19 cellular contexts compared by ENCODE assay signal in genomic region chr15:68413363-68414255, GRCh38. TPM values are rescaled to one million over a fixed set of nuclear protein-coding genes. Genes with fewer than 3 reads are reported as not detected.
DNase-seq lines count a peak whose midpoint lies in the region; ATAC-seq and TF ChIP-seq lines count a peak whose summit lies in the region.
"Had no signal": no experiment of that assay in that cellular context is flagged by ENCODE, and none has a peak within 500 bp of the region (broad histone marks: within the 10 kb centered on the region; RNA-seq: fewer than 3 reads in every experiment).

No MANE protein-coding gene starts in this region.

- no peak for ATAC-seq in stimulated activated naive B cell treated with anti-CD40 and anti-IgM and Interleukin-4, amounts not matched to agents 10 μg/mL and 1 μg/mL and 100 μg/mL, for 72 hours (replicated peaks)
- no peak for ATAC-seq in GM21717 (IDR thresholded peaks at IDR 0.05; ENCODE audit: unreplicated experiment)
- ATAC-seq: activated T-cell treated with anti-CD3 and anti-CD28 coated beads, Interleukin-2, amount 50 U/mL, for 4 hours; T-helper 17 cell had no signal

- H3K27ac ChIP-seq in H9 (ENCODE audit: insufficient read length, low read depth, low read length) (no peak overlapping the region), mesenchymal stem cell (ENCODE audit: low read length, poor library complexity, severe bottlenecking) (no peak overlapping the region)
- H3K27ac ChIP-seq: WERI-Rb-1 had no signal

- no peak overlapping the region for H3K23ac ChIP-seq in H9 (ENCODE audit: insufficient read length, low read depth, low read length)
- H3K23ac ChIP-seq in mesenchymal stem cell (ENCODE audit: low read length in 2 of 2): no peak overlapping the region

- H2BK15ac ChIP-seq in H9 (ENCODE audit: low read depth, low read length): no peak overlapping the region
- no peak overlapping the region for H2BK15ac ChIP-seq in mesenchymal stem cell (ENCODE audit: low read depth, poor library complexity, severe bottlenecking)

- no peaks in the 10 kb centered on the region for H3K79me2 ChIP-seq in H9 (ENCODE audit: insufficient read depth, low read length)

- H3K56ac ChIP-seq in H9 (ENCODE audit: insufficient read length, low read depth, low read length): no peak overlapping the region

- H2BK5ac ChIP-seq in H9 (ENCODE audit: insufficient read length, low read length) (no peak overlapping the region), mesenchymal stem cell (ENCODE audit: low read depth, low read length, poor library complexity, severe bottlenecking) (no peak overlapping the region)

- no peak for TF ChIP-seq CTCF in H9 (conservative IDR thresholded peaks at IDR 0.05)
- TF ChIP-seq CTCF in fibroblast of the aortic adventitia (IDR thresholded peaks at IDR 0.05; ENCODE audit: insufficient read depth, low read length): no peak

- H2AK5ac ChIP-seq in H9 (ENCODE audit: insufficient read length, low read length): no peak overlapping the region
- no peak overlapping the region for H2AK5ac ChIP-seq in mesenchymal stem cell (ENCODE audit: low read length, severe bottlenecking)

- H4K20me1 ChIP-seq in H9 (ENCODE audit: control insufficient read depth, insufficient read depth, insufficient read length): no peaks in the 10 kb centered on the region

- H2BK20ac ChIP-seq in H9 (ENCODE audit: low read depth, low read length, poor library complexity, severe bottlenecking): no peak overlapping the region

- H3K4me3 Mint-ChIP-seq in H9: no peak overlapping the region
- no peak overlapping the region for H3K4me3 Mint-ChIP-seq in stimulated activated naive B cell treated with anti-CD40 and anti-IgM and Interleukin-4, amounts not matched to agents 10 μg/mL and 1 μg/mL and 100 μg/mL, for 72 hours
- no peak overlapping the region for H3K4me3 Mint-ChIP-seq in activated naive CD8-positive, alpha-beta T cell treated with anti-CD3 and anti-CD28 coated beads for 36 hours
- H3K4me3 Mint-ChIP-seq: activated CD4-positive, alpha-beta memory T cell treated with anti-CD3 and anti-CD28 coated beads for 36 hours; activated naive CD8-positive, alpha-beta T cell; activated T-cell treated with anti-CD3 and anti-CD28 coated beads, Interleukin-2, amount 50 U/mL, for 4 hours; brain; T-helper 17 cell had no signal

- no peaks in the 10 kb centered on the region for H3K9me3 ChIP-seq in H9 (ENCODE audit: control insufficient read depth, low read depth, low read length)
- no peaks in the 10 kb centered on the region for H3K9me3 ChIP-seq in mesenchymal stem cell (ENCODE audit: control insufficient read depth, low read length)
- H3K9me3 ChIP-seq: MG63, stomach had no signal

- no peaks in the 10 kb centered on the region for H3K9me3 Mint-ChIP-seq in H9
- H3K9me3 Mint-ChIP-seq in stimulated activated naive B cell treated with anti-CD40 and anti-IgM and Interleukin-4, amounts not matched to agents 10 μg/mL and 1 μg/mL and 100 μg/mL, for 72 hours: no peaks in the 10 kb centered on the region
- no peaks in the 10 kb centered on the region for H3K9me3 Mint-ChIP-seq in activated naive CD8-positive, alpha-beta T cell treated with anti-CD3 and anti-CD28 coated beads for 36 hours
- H3K9me3 Mint-ChIP-seq: activated CD4-positive, alpha-beta memory T cell treated with anti-CD3 and anti-CD28 coated beads for 36 hours; activated T-cell treated with anti-CD3 and anti-CD28 coated beads, Interleukin-2, amount 50 U/mL, for 4 hours had no signal

- H3K27ac Mint-ChIP-seq in H9: no peak overlapping the region
- H3K27ac Mint-ChIP-seq in stimulated activated naive B cell treated with anti-CD40 and anti-IgM and Interleukin-4, amounts not matched to agents 10 μg/mL and 1 μg/mL and 100 μg/mL, for 72 hours: peak overlapping the region; percentile 60
- H3K27ac Mint-ChIP-seq in activated naive CD8-positive, alpha-beta T cell treated with anti-CD3 and anti-CD28 coated beads for 36 hours: no peak overlapping the region
- H3K27ac Mint-ChIP-seq: activated CD4-positive, alpha-beta memory T cell treated with anti-CD3 and anti-CD28 coated beads for 36 hours; activated naive CD8-positive, alpha-beta T cell; brain; T-helper 17 cell had no signal

- H4K5ac ChIP-seq in H9 (ENCODE audit: insufficient read length, low read depth, low read length): no peak overlapping the region

- no peaks in the 10 kb centered on the region for H3K36me3 Mint-ChIP-seq in H9 (ENCODE audit: insufficient read depth in 1 of 3, low read depth in 3 of 3)
- no peaks in the 10 kb centered on the region for H3K36me3 Mint-ChIP-seq in stimulated activated naive B cell treated with anti-CD40 and anti-IgM and Interleukin-4, amounts not matched to agents 10 μg/mL and 1 μg/mL and 100 μg/mL, for 72 hours
- no peaks in the 10 kb centered on the region for H3K36me3 Mint-ChIP-seq in activated naive CD8-positive, alpha-beta T cell treated with anti-CD3 and anti-CD28 coated beads for 36 hours
- H3K36me3 Mint-ChIP-seq: activated CD4-positive, alpha-beta memory T cell treated with anti-CD3 and anti-CD28 coated beads for 36 hours; activated naive CD8-positive, alpha-beta T cell; brain had no signal

- H3T11ph ChIP-seq in H9 (ENCODE audit: low read length): no peak overlapping the region

- H3K4me3 ChIP-seq in fibroblast of the aortic adventitia (ENCODE audit: low read depth, low read length) (no peak overlapping the region), mesenchymal stem cell (ENCODE audit: insufficient read depth in 1 of 2, low read depth in 1 of 2, low read length in 2 of 2) (no peak overlapping the region)
- H3K4me3 ChIP-seq: MG63, stomach had no signal

- H3K27me3 Mint-ChIP-seq in H9 (ENCODE audit: low read depth): peaks cover 15% of the 10 kb centered on the region
- H3K27me3 Mint-ChIP-seq in stimulated activated naive B cell treated with anti-CD40 and anti-IgM and Interleukin-4, amounts not matched to agents 10 μg/mL and 1 μg/mL and 100 μg/mL, for 72 hours: no peaks in the 10 kb centered on the region
- no peaks in the 10 kb centered on the region for H3K27me3 Mint-ChIP-seq in activated naive CD8-positive, alpha-beta T cell treated with anti-CD3 and anti-CD28 coated beads for 36 hours
- H3K27me3 Mint-ChIP-seq: activated CD4-positive, alpha-beta memory T cell treated with anti-CD3 and anti-CD28 coated beads for 36 hours; activated naive CD8-positive, alpha-beta T cell; T-helper 17 cell had no signal

- no peak overlapping the region for H3K4me2 ChIP-seq in H9 (ENCODE audit: insufficient read depth, insufficient read length, low read length)
- no peak overlapping the region for H3K4me2 ChIP-seq in mesenchymal stem cell (ENCODE audit: low read length, poor library complexity, severe bottlenecking)

- H3K4ac ChIP-seq in H9 (ENCODE audit: low read depth, low read length): no peak overlapping the region
- H3K4ac ChIP-seq in mesenchymal stem cell (ENCODE audit: low read depth in 1 of 2, low read length in 2 of 2): no peak overlapping the region

- no peaks in the 10 kb centered on the region for H3K23me2 ChIP-seq in H9 (ENCODE audit: insufficient read length, low read depth, low read length, poor library complexity, severe bottlenecking)

- H3K36me3 ChIP-seq in mesenchymal stem cell (ENCODE audit: control insufficient read depth in 1 of 2, insufficient read depth in 2 of 2, low read depth in 1 of 2, low read length in 2 of 2): peaks cover 0 to 60% of the 10 kb centered on the region in 2 experiments
- H3K36me3 ChIP-seq: stomach, WERI-Rb-1 had no signal

- H2BK120ac ChIP-seq in H9 (ENCODE audit: low read depth, low read length, poor library complexity, severe bottlenecking) (no peak overlapping the region), mesenchymal stem cell (ENCODE audit: low read depth, low read length) (no peak overlapping the region)

- DNase-seq in H9 (peak; percentile 10), fibroblast of the aortic adventitia (ENCODE audit: low read depth) (peak; percentile 79), mesenchymal stem cell (no peak), SIG-M5 (lab: John Stamatoyannopoulos, UW) (no peak)
- no peak for DNase-seq in stimulated activated naive B cell treated with anti-CD40 and anti-IgM and Interleukin-4, amounts not matched to agents 10 μg/mL and 1 μg/mL and 100 μg/mL, for 72 hours
- DNase-seq in activated naive CD8-positive, alpha-beta T cell treated with anti-CD3 and anti-CD28 coated beads for 36 hours: no peak
- no peak for DNase-seq in stimulated activated naive CD4-positive, alpha-beta T cell treated with Interleukin-2 at 50 U/mL for 16 hours (lab: John Stamatoyannopoulos, UW)
- DNase-seq: activated CD4-positive, alpha-beta memory T cell treated with anti-CD3 and anti-CD28 coated beads for 36 hours; activated T-cell treated with anti-CD3 and anti-CD28 coated beads, Interleukin-2, amount 50 U/mL, for 4 hours; MG63; NCI-H1436 treated with DMSO at 0.1 percent for 48 hours; NCI-H2171 treated with DMSO at 0.1 percent for 48 hours; occipital lobe; stomach; T-helper 17 cell; WERI-Rb-1 had no signal

- H4K91ac ChIP-seq in H9 (ENCODE audit: insufficient read length, low read depth, low read length) (no peak overlapping the region), mesenchymal stem cell (ENCODE audit: low read length) (no peak overlapping the region)

- H3K18ac ChIP-seq in H9 (ENCODE audit: insufficient read length, low read depth, low read length): no peak overlapping the region
- H3K18ac ChIP-seq in mesenchymal stem cell (ENCODE audit: low read depth in 1 of 2, low read length in 2 of 2): peak overlapping the region in 1 of 2 experiments; percentile 11

- peaks cover under 1 to 4% of the 10 kb centered on the region in 2 experiments; a peak in 3 of 4 replicates for H3K4me1 Mint-ChIP-seq in H9
- no peaks in the 10 kb centered on the region for H3K4me1 Mint-ChIP-seq in stimulated activated naive B cell treated with anti-CD40 and anti-IgM and Interleukin-4, amounts not matched to agents 10 μg/mL and 1 μg/mL and 100 μg/mL, for 72 hours
- no peaks in the 10 kb centered on the region for H3K4me1 Mint-ChIP-seq in activated naive CD8-positive, alpha-beta T cell treated with anti-CD3 and anti-CD28 coated beads for 36 hours
- H3K4me1 Mint-ChIP-seq: T-helper 17 cell had no signal

- H3K79me1 ChIP-seq in H9 (ENCODE audit: insufficient read depth, low read depth, low read length, poor library complexity, severe bottlenecking): no peaks in the 10 kb centered on the region
- H3K79me1 ChIP-seq in mesenchymal stem cell (replicated peaks; ENCODE audit: low read length, poor library complexity, severe bottlenecking): peaks cover 29% of the 10 kb centered on the region

- no peak overlapping the region for H3K9ac ChIP-seq in H9 (ENCODE audit: extremely low read depth, insufficient read length, low read length)
- peak overlapping the region; percentile 40 for H3K9ac ChIP-seq in mesenchymal stem cell (ENCODE audit: low read length)

- no peak overlapping the region for H2BK12ac ChIP-seq in H9 (ENCODE audit: insufficient read length, low read depth, low read length)
- peak overlapping the region in 1 of 2 experiments; percentile 6 for H2BK12ac ChIP-seq in mesenchymal stem cell (ENCODE audit: low read length in 2 of 2)

- no CpG with 5 or more reads among the region's 16 CpGs for WGBS in H9 (ENCODE audit: extremely low coverage, insufficient read length, low lambda C conversion rate)
- 95% methylated on average over 16 of the region's 16 CpGs for WGBS in mesenchymal stem cell

- H3K14ac ChIP-seq in H9 (ENCODE audit: insufficient read depth, low read length) (no peak overlapping the region), mesenchymal stem cell (ENCODE audit: low read length in 2 of 2) (no peak overlapping the region)

- H4K8ac ChIP-seq in H9 (replicated peaks; ENCODE audit: insufficient read length, low read depth, low read length) (no peak overlapping the region), mesenchymal stem cell (ENCODE audit: low read length) (no peak overlapping the region)

- H3K4me1 ChIP-seq in H9 (ENCODE audit: insufficient read depth, low read length): no peaks in the 10 kb centered on the region
- H3K4me1 ChIP-seq in mesenchymal stem cell (ENCODE audit: control insufficient read depth, insufficient read depth, low read depth, low read length): peaks cover 16% of the 10 kb centered on the region

- H3K27me3 ChIP-seq in H9 (ENCODE audit: insufficient read depth, low read length): no peaks in the 10 kb centered on the region
- peaks cover 0 to 4% of the 10 kb centered on the region in 2 experiments for H3K27me3 ChIP-seq in mesenchymal stem cell (ENCODE audit: control insufficient read depth in 1 of 2, insufficient read depth in 1 of 2, low read length in 2 of 2)
- H3K27me3 ChIP-seq: MG63, stomach had no signal

- no peak overlapping the region for H2AFZ ChIP-seq in H9 (ENCODE audit: low read length)
- H2AFZ ChIP-seq in mesenchymal stem cell (ENCODE audit: low read depth, low read length): no peak overlapping the region

RNA-seq across cellular contexts. Expression of gene ITGA11, which starts 18.4 kb away (rescaled TPM):
- 0.07 TPM in 1 of 2 replicates, not detected in the other for total RNA-seq in H9 (2021)
- 81.1 and 105 TPM in 2 replicates for total RNA-seq in fibroblast of the aortic adventitia (ENCODE audit: low replicate concordance)
- polyA plus RNA-seq in mesenchymal stem cell (2013, experiment 1 of 2): 146 TPM
- polyA plus RNA-seq in mesenchymal stem cell (2013, experiment 2 of 2): 150 TPM
- total RNA-seq in activated naive CD8-positive, alpha-beta T cell treated with anti-CD3 and anti-CD28 coated beads for 36 hours: 1 to 10 TPM; 1.7 to 1.8 TPM

Comparison
In these comparisons a context has a peak if more than half of its experiments do, and no peak if none do; other contexts are left out.
1. DNase-seq: peak in H9 (single experiment) and fibroblast of the aortic adventitia (single experiment); none in mesenchymal stem cell (single experiment), stimulated activated naive B cell treated with anti-CD40 and anti-IgM and Interleukin-4, amounts not matched to agents 10 μg/mL and 1 μg/mL and 100 μg/mL, for 72 hours (single experiment), activated naive CD8-positive, alpha-beta T cell treated with anti-CD3 and anti-CD28 coated beads for 36 hours (single experiment), stimulated activated naive CD4-positive, alpha-beta T cell treated with Interleukin-2 at 50 U/mL for 16 hours (single experiment) and SIG-M5 (single experiment).
2. RNA of gene ITGA11, which starts 18.4 kb away (total RNA-seq): 81.1 to 105 TPM in fibroblast of the aortic adventitia; 1.7 to 1.8 TPM in activated naive CD8-positive, alpha-beta T cell treated with anti-CD3 and anti-CD28 coated beads for 36 hours and 0.07 TPM in H9; every median in the first group is over 10 times any median in the second.